In genomic region chr1:229270547-229271447, GRCh38 we compare ENCODE assay signal across 8 cellular contexts. TPM values are rescaled to one million over a fixed set of nuclear protein-coding genes. Genes with fewer than 3 reads are reported as not detected.
DNase-seq lines count a peak whose midpoint lies in the region; ATAC-seq, FAIRE-seq and TF ChIP-seq lines count a peak whose summit lies in the region.

TSS of gene RAB4A (plus strand) at chr1:229271111. CDS start at chr1:229271340, 229 bp downstream.

- H3K27me3 ChIP-seq in neutrophil = peaks cover 71% of the 10 kb centered on the region

- FAIRE-seq in frontal cortex (lab: Jason Lieb, UNC) = no peak

- peak; percentile 83 for DNase-seq in DMS53 treated with DMSO at 0.1 percent for 48 hours (lab: John Stamatoyannopoulos, UW; ENCODE audit: unreplicated experiment)
- DNase-seq in KBM-7 = peak; percentile 86
- peak; percentile 86 for DNase-seq in SK-MEL-5 (ENCODE audit: low read depth, low spot score)
- peak; percentile 57 for DNase-seq in activated naive CD4-positive, alpha-beta T cell treated with anti-CD3 and anti-CD28 coated beads for 36 hours
- DNase-seq in frontal cortex (ENCODE audit: low spot score in 2 of 2) = peak; percentile 85 to 86

- peaks cover 1% of the 10 kb centered on the region for H3K36me3 Mint-ChIP-seq in activated naive CD4-positive, alpha-beta T cell treated with anti-CD3 and anti-CD28 coated beads for 36 hours (ENCODE audit: low read depth)

- no peaks in the 10 kb centered on the region for H3K9me3 ChIP-seq in neutrophil

- H3K27ac Mint-ChIP-seq in activated naive CD4-positive, alpha-beta T cell treated with anti-CD3 and anti-CD28 coated beads for 36 hours = peak within 1 kb of the TSS; percentile 75

- peak; percentile 83 for ATAC-seq in GM21619 (IDR thresholded peaks at IDR 0.05; ENCODE audit: unreplicated experiment)

- H3K4me3 ChIP-seq in neutrophil (ENCODE audit: low read depth in 1 of 2, low read length in 1 of 2) = peak within 1 kb of the TSS; percentile 57 to 68

- TF ChIP-seq CTCF in neutrophil (IDR thresholded peaks at IDR 0.05) (peak; percentile 23), subcutaneous adipose tissue (IDR thresholded peaks at IDR 0.05; ENCODE audit: low read depth) (no peak)

- intact Hi-C loops in activated naive CD4-positive, alpha-beta T cell treated with anti-CD3 and anti-CD28 coated beads for 36 hours (cut with micrococcal nuclease) = loop anchor here (2.0 to 5.0 kb wide), 4 partner anchors 72 to 287 kb away; partner anchors contain the start of genes ABCB10, CCSAP and NUP133

- CTCF ChIA-PET in activated naive CD4-positive, alpha-beta T cell treated with anti-CD3 and anti-CD28 coated beads for 36 hours (lab: Charles Lee) = no interaction called here

- H3K4me1 ChIP-seq in neutrophil (ENCODE audit: control insufficient read depth in 1 of 2, insufficient read depth in 1 of 2, low read depth in 1 of 2, low read length in 1 of 2) = peaks cover 33 to 41% of the 10 kb centered on the region in 2 experiments

- peak within 1 kb of the TSS; percentile 61 for H3K27ac ChIP-seq in neutrophil

- in situ Hi-C loops in KBM-7 (cut with MboI; ENCODE audit: low pct_unique_long_range_greater_than_20kb, low sequenced_read_pairs) = loop anchor here (25.0 kb wide), 2 partner anchors 192 to 1042 kb away; no protein-coding TSS in a partner anchor
- in situ Hi-C loops in SK-MEL-5 (cut with HindIII; ENCODE audit: low pct_unique_long_range_greater_than_20kb, low sequenced_read_pairs) = no loop called here

- H3K9me3 Mint-ChIP-seq in activated naive CD4-positive, alpha-beta T cell treated with anti-CD3 and anti-CD28 coated beads for 36 hours = peaks cover 2% of the 10 kb centered on the region

- peak within 1 kb of the TSS; percentile 86 for H3K4me3 Mint-ChIP-seq in activated naive CD4-positive, alpha-beta T cell treated with anti-CD3 and anti-CD28 coated beads for 36 hours

- H3K27me3 Mint-ChIP-seq in activated naive CD4-positive, alpha-beta T cell treated with anti-CD3 and anti-CD28 coated beads for 36 hours (ENCODE audit: low read depth) = no peaks in the 10 kb centered on the region

- H3K36me3 ChIP-seq in neutrophil = no peaks in the 10 kb centered on the region

- peaks cover 33% of the 10 kb centered on the region for H3K4me1 Mint-ChIP-seq in activated naive CD4-positive, alpha-beta T cell treated with anti-CD3 and anti-CD28 coated beads for 36 hours (ENCODE audit: low read depth)

RNA-seq across cellular contexts. Expression of gene RAB4A, which starts in this region (rescaled TPM):
- total RNA-seq in SK-MEL-5 (2014; rRNA removed; shearing (Covaris generic)) = 35.9 and 41.1 TPM in 2 replicates
- polyA plus RNA-seq in SK-MEL-5 (2015; cell fraction: cytosol; rRNA removed) = 42.0 and 43.9 TPM in 2 replicates
- 14.8 and 15.9 TPM in 2 replicates for polyA plus RNA-seq in SK-MEL-5 (2015; cell fraction: nucleus; rRNA removed)
- 10 to 100 TPM; 15.8 to 19.9 TPM for total RNA-seq in activated naive CD4-positive, alpha-beta T cell treated with anti-CD3 and anti-CD28 coated beads for 36 hours
- total RNA-seq in frontal cortex = 38.7 TPM
- 10 to 100 TPM; 26.0 to 46.2 (median 37.5) TPM for total RNA-seq in subcutaneous adipose tissue

Comparison
In these comparisons a context has a peak if more than half of its experiments do, and no peak if none do; other contexts are left out.
1. Peak in every context shown above with its lines: DNase-seq, ATAC-seq, H3K4me3 ChIP-seq and H3K27ac ChIP-seq.